Comparison of ENCODE assay signal across 1 cellular context in genomic region chr9:121286688-121286972, GRCh38.
TF ChIP-seq lines count a peak whose summit lies in the region.

No MANE protein-coding gene starts in this region.

TF ChIP-seq in IMR-90, 13 proteins besides CTCF, POLR2A, EP300 and RAD21 (continued from another document):
- TF ChIP-seq ELK1 (IDR thresholded peaks at IDR 0.05; ENCODE audit: borderline replicate concordance, low read depth, low read length) (no peak), BHLHE40 (IDR thresholded peaks at IDR 0.05; ENCODE audit: low read depth, low read length) (no peak), CHD1 (IDR thresholded peaks at IDR 0.05; ENCODE audit: low read depth, low read length) (no peak), MAFK (IDR thresholded peaks at IDR 0.05; ENCODE audit: low read depth, low read length) (no peak)
